21 cellular contexts compared by ENCODE assay signal in the genomic region with DNA sequence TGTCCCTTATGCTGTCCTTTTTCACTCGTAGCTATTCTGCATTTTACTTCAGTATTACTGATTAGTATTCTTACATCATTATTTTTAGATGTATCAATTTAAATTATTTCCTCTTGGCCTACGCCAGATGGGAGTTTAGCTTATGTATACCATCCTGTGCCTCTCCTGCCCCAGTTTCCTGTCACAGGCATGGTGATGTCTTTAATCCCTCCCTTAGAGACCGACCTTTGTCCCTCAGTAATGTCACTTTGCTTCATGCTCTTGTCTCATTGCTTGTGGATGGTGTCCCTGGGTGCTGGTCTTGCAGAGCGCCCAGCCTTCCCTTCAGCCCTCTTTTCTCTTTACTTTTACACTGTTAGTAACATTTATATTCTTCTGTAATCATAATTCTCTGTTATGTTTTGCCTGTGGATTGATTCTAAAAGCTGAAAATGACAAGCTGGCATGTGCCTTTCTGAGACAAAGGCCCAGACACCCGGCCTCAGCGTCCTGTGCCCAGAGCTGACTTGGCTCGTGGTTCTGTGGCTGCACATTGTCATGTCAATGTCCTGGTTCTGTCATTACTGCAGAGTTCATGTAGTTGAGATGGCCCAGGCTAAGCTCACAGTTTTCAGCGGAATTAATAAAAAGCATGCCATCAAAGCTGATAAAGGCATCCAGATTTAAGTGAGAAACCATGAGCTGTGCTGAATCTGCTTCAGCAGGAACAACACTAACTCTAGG.
"Had no signal": no experiment of that assay in that cellular context is flagged by ENCODE, and none has a peak within 500 bp of the region (broad histone marks: within the 10 kb centered on the region; RNA-seq: fewer than 3 reads in every experiment).

No MANE protein-coding gene starts in this region.

- H3K27ac Mint-ChIP-seq: activated CD8-positive, alpha-beta T cell treated with anti-CD3 and anti-CD28 coated beads for 36 hours; activated T-helper 1 cell treated with anti-CD3 and anti-CD28 coated beads, Interleukin-12 subunit alpha, Interleukin-12 subunit beta, Interleukin-2, Interleukin-4 antibody, amounts not matched to agents 30 ng/mL and 10 ng/mL and 1 ng/mL, durations not matched to agents 14 hours and 24 hours and 36 hours; neural progenitor cell had no signal

- H3K27ac ChIP-seq: breast epithelium, dorsolateral prefrontal cortex, neural progenitor cell, pancreas, suprapubic skin had no signal

- FAIRE-seq: endometrium, pancreas, TTC549 had no signal

- H3K4me3 ChIP-seq: breast epithelium, dorsolateral prefrontal cortex, esophagus muscularis mucosa, neural progenitor cell, pancreas, suprapubic skin had no signal

- ATAC-seq: activated CD8-positive, alpha-beta T cell treated with anti-CD3 and anti-CD28 coated beads for 36 hours; activated naive CD8-positive, alpha-beta T cell treated with anti-CD3 and anti-CD28 coated beads, Interleukin-2, amount 50 U/mL, for 24 hours; WTC11 had no signal

- H3K9me3 Mint-ChIP-seq: activated T-helper 1 cell treated with anti-CD3 and anti-CD28 coated beads, Interleukin-12 subunit alpha, Interleukin-12 subunit beta, Interleukin-2, Interleukin-4 antibody, amounts not matched to agents 30 ng/mL and 10 ng/mL and 1 ng/mL, durations not matched to agents 14 hours and 24 hours and 36 hours; neural progenitor cell; type B pancreatic cell; WTC11 had no signal

- H3K36me3 ChIP-seq: neural progenitor cell had no signal

- H3K4me1 Mint-ChIP-seq: activated naive CD8-positive, alpha-beta T cell treated with anti-CD3 and anti-CD28 coated beads, Interleukin-2, amount 50 U/mL, for 24 hours; neural progenitor cell; WTC11 had no signal

- H3K27me3 ChIP-seq: breast epithelium, dorsolateral prefrontal cortex, esophagus muscularis mucosa, neural progenitor cell, pancreas, suprapubic skin had no signal

- H3K9me3 ChIP-seq: esophagus muscularis mucosa, pancreas, suprapubic skin had no signal

- H3K4me1 ChIP-seq: breast epithelium, neural progenitor cell, pancreas, suprapubic skin had no signal

- H3K27me3 Mint-ChIP-seq: activated CD8-positive, alpha-beta T cell treated with anti-CD3 and anti-CD28 coated beads for 36 hours; activated naive CD8-positive, alpha-beta T cell treated with anti-CD3 and anti-CD28 coated beads, Interleukin-2, amount 50 U/mL, for 24 hours; naive B cell; type B pancreatic cell had no signal

- H3K9ac ChIP-seq: neural progenitor cell had no signal

- H3K4me3 Mint-ChIP-seq: activated CD8-positive, alpha-beta T cell treated with anti-CD3 and anti-CD28 coated beads for 36 hours; activated naive CD8-positive, alpha-beta T cell treated with anti-CD3 and anti-CD28 coated beads, Interleukin-2, amount 50 U/mL, for 24 hours; activated T-helper 1 cell treated with anti-CD3 and anti-CD28 coated beads, Interleukin-12 subunit alpha, Interleukin-12 subunit beta, Interleukin-2, Interleukin-4 antibody, amounts not matched to agents 30 ng/mL and 10 ng/mL and 1 ng/mL, durations not matched to agents 14 hours and 24 hours and 36 hours; naive B cell; neural progenitor cell; type B pancreatic cell; WTC11 had no signal

- DNase-seq: activated CD4-positive, alpha-beta T cell treated with anti-CD3 and anti-CD28 coated beads for 4 hours; activated CD8-positive, alpha-beta T cell treated with anti-CD3 and anti-CD28 coated beads for 36 hours; activated naive CD4-positive, alpha-beta T cell; activated naive CD8-positive, alpha-beta T cell treated with anti-CD3 and anti-CD28 coated beads, Interleukin-2, amount 50 U/mL, for 24 hours; aorta; dorsolateral prefrontal cortex; kidney glomerular epithelial cell; naive B cell; pancreas; SHP77 treated with DMSO at 0.1 percent for 48 hours; stimulated activated CD4-positive, alpha-beta T cell treated with anti-CD3 and anti-CD28 coated beads, Interleukin-4, amount 100 ng/mL, for 1 hour; stimulated activated naive CD4-positive, alpha-beta T cell had no signal
